In genomic region chr6:157520117-157520406, GRCh38 we compare ENCODE assay signal across 14 cellular contexts.
DNase-seq lines count a peak whose midpoint lies in the region; ATAC-seq and TF ChIP-seq lines count a peak whose summit lies in the region.
"Had no signal": no experiment of that assay in that cellular context is flagged by ENCODE, and none has a peak within 500 bp of the region (broad histone marks: within the 10 kb centered on the region; RNA-seq: fewer than 3 reads in every experiment).

No MANE protein-coding gene starts in this region.

- no peak overlapping the region for H3K4me3 ChIP-seq in BLaER1 treated with 17β-estradiol and CSF1 and Interleukin-3, amounts not matched to agents 10 nM and 100 nM
- H3K4me3 ChIP-seq in psoas muscle: no peak overlapping the region

- peaks cover 0 to 28% (median 6%) of the 10 kb centered on the region in 11 experiments; a peak in 5 of 22 replicates for H3K36me3 ChIP-seq in BLaER1 treated with 17β-estradiol and CSF1 and Interleukin-3, amounts not matched to agents 10 nM and 100 nM
- H3K36me3 ChIP-seq in psoas muscle (ENCODE audit: insufficient read depth in 1 of 2, low read depth in 1 of 2): no peaks in the 10 kb centered on the region

- no peak overlapping the region; a peak in 2 of 22 replicates for H3K9ac ChIP-seq in BLaER1 treated with 17β-estradiol and CSF1 and Interleukin-3, amounts not matched to agents 10 nM and 100 nM

- no peaks in the 10 kb centered on the region; a peak in 1 of 22 replicates for H4K20me1 ChIP-seq in BLaER1 treated with 17β-estradiol and CSF1 and Interleukin-3, amounts not matched to agents 10 nM and 100 nM

- no peaks in the 10 kb centered on the region for H3K27me3 ChIP-seq in BLaER1 treated with 17β-estradiol and CSF1 and Interleukin-3, amounts not matched to agents 10 nM and 100 nM
- no peaks in the 10 kb centered on the region for H3K27me3 ChIP-seq in psoas muscle (ENCODE audit: insufficient read depth in 3 of 3, low read length in 2 of 3)

- ATAC-seq in psoas muscle (peak; percentile 43 to 77 (median 76)), GM18520 (IDR thresholded peaks at IDR 0.05; ENCODE audit: unreplicated experiment) (no peak)
- ATAC-seq: CD8-positive, alpha-beta T cell; HCT116 had no signal

- H3K4me1 Mint-ChIP-seq in IgD-negative memory B cell (peaks cover 7 to 23% (median 14%) of the 10 kb centered on the region in 3 donors), endothelial cell (ENCODE audit: unreplicated experiment) (peaks cover 17% of the 10 kb centered on the region), chondrocyte (ENCODE audit: low read depth) (peaks cover 7% of the 10 kb centered on the region), HFFc6 (ENCODE audit: low read depth) (peaks cover 14% of the 10 kb centered on the region)

- no peak overlapping the region for H3K4me3 Mint-ChIP-seq in IgD-negative memory B cell
- peak overlapping the region; percentile 65 for H3K4me3 Mint-ChIP-seq in endothelial cell (ENCODE audit: unreplicated experiment)
- H3K4me3 Mint-ChIP-seq in chondrocyte (ENCODE audit: unreplicated experiment): no peak overlapping the region
- no peak overlapping the region for H3K4me3 Mint-ChIP-seq in HFFc6
- H3K4me3 Mint-ChIP-seq: CD8-positive, alpha-beta T cell had no signal

- peaks cover 0 to 60% (median 36%) of the 10 kb centered on the region in 10 experiments; a peak in 18 of 20 replicates for H3K4me1 ChIP-seq in BLaER1 treated with 17β-estradiol and CSF1 and Interleukin-3, amounts not matched to agents 10 nM and 100 nM
- peaks cover 28% of the 10 kb centered on the region for H3K4me1 ChIP-seq in psoas muscle

- H3K36me3 Mint-ChIP-seq in IgD-negative memory B cell (peaks cover 12% of the 10 kb centered on the region), endothelial cell (ENCODE audit: low read depth, unreplicated experiment) (no peaks in the 10 kb centered on the region), chondrocyte (ENCODE audit: low read depth) (no peaks in the 10 kb centered on the region), HFFc6 (ENCODE audit: low read depth) (peaks cover 5% of the 10 kb centered on the region; the same call in 1 of the 2 replicates)
- H3K36me3 Mint-ChIP-seq: CD8-positive, alpha-beta T cell had no signal

- H3K27me3 Mint-ChIP-seq in IgD-negative memory B cell (no peaks in the 10 kb centered on the region), endothelial cell (ENCODE audit: unreplicated experiment) (no peaks in the 10 kb centered on the region), chondrocyte (ENCODE audit: low read depth) (no peaks in the 10 kb centered on the region), HFFc6 (ENCODE audit: insufficient read depth) (no peaks in the 10 kb centered on the region; the same call in 1 of the 2 replicates)

- intact Hi-C loops in psoas muscle (cut with DNase I): no loop called here

- H3K27ac Mint-ChIP-seq in IgD-negative memory B cell (peak overlapping the region; percentile 16 to 71 (median 47)), endothelial cell (ENCODE audit: unreplicated experiment) (no peak overlapping the region), chondrocyte (ENCODE audit: unreplicated experiment) (no peak overlapping the region), HFFc6 (no peak overlapping the region)
- H3K27ac Mint-ChIP-seq: CD8-positive, alpha-beta T cell had no signal

- H3K27ac ChIP-seq in BLaER1 treated with 17β-estradiol and CSF1 and Interleukin-3, amounts not matched to agents 10 nM and 100 nM: peak overlapping the region in 6 of 11 experiments; percentile 13 to 80 (median 40); a peak in 5 of 22 replicates
- peak overlapping the region; percentile 53 for H3K27ac ChIP-seq in psoas muscle
- H3K27ac ChIP-seq: C4-2B had no signal

- WGBS in psoas muscle, 3 donors: 27 to 83% (median 41%) methylated on average over 2 of the region's 2 CpGs

- DNase-seq in endothelial cell (ENCODE audit: low spot score) (no peak), psoas muscle (no peak), chondrocyte (ENCODE audit: low spot score) (no peak), HFFc6 (no peak)
- DNase-seq: ACHN; Caco-2; CD8-positive, alpha-beta T cell; DND-41; GDM1 had no signal

- peak overlapping the region in 8 of 11 experiments; percentile 23 to 87 (median 64); a peak in 12 of 22 replicates for H3K4me2 ChIP-seq in BLaER1 treated with 17β-estradiol and CSF1 and Interleukin-3, amounts not matched to agents 10 nM and 100 nM

- H3K9me3 Mint-ChIP-seq in IgD-negative memory B cell (no peaks in the 10 kb centered on the region), endothelial cell (ENCODE audit: unreplicated experiment) (no peaks in the 10 kb centered on the region), chondrocyte (ENCODE audit: low read depth) (no peaks in the 10 kb centered on the region), HFFc6 (no peaks in the 10 kb centered on the region)
- H3K9me3 Mint-ChIP-seq: CD8-positive, alpha-beta T cell had no signal

- peaks cover 6 to 21% (median 10%) of the 10 kb centered on the region in 11 experiments; a peak in 21 of 22 replicates for H3K9me3 ChIP-seq in BLaER1 treated with 17β-estradiol and CSF1 and Interleukin-3, amounts not matched to agents 10 nM and 100 nM (replicated peaks in 1 of 11)
- H3K9me3 ChIP-seq in psoas muscle: no peaks in the 10 kb centered on the region

- TF ChIP-seq CTCF in endothelial cell (IDR thresholded peaks at IDR 0.05; ENCODE audit: unreplicated experiment) (no peak), psoas muscle (IDR thresholded peaks at IDR 0.05) (no peak), chondrocyte (IDR thresholded peaks at IDR 0.05) (no peak), HFFc6 (IDR thresholded peaks at IDR 0.05) (no peak)

Comparison
In these comparisons a context has a peak if more than half of its experiments do, and no peak if none do; other contexts are left out.
1. H3K27ac Mint-ChIP-seq: peak in IgD-negative memory B cell (3 of 3); none in endothelial cell (single experiment), chondrocyte (single experiment) and HFFc6 (single experiment).